21 cellular contexts compared by ENCODE assay signal in genomic region chr15:96052154-96052553, GRCh38.
A peak's percentile ranks its signal among the peaks of the same experiment; 100 is the strongest.
DNase-seq lines count a peak whose midpoint lies in the region; ATAC-seq, FAIRE-seq and TF ChIP-seq lines count a peak whose summit lies in the region.
"Had no signal": no experiment of that assay in that cellular context is flagged by ENCODE, and none has a peak within 500 bp of the region (broad histone marks: within the 10 kb centered on the region; RNA-seq: fewer than 3 reads in every experiment).

No MANE protein-coding gene starts in this region.

- intact Hi-C loops in lower lobe of right lung (cut with DNase I) (no loop called here), stomach (cut with DNase I; ENCODE audit: low total_unique reads) (no loop called here), upper lobe of right lung (cut with DNase I) (no loop called here)

- WGBS in ectodermal cell, 2 experiments: 50 to 52% methylated on average over 4 of the region's 4 CpGs
- 48 to 75% (median 55%) methylated on average over 4 of the region's 4 CpGs for WGBS in stomach, 5 donors

- H3K27ac ChIP-seq in ectodermal cell (ENCODE audit: insufficient read depth, low read depth, low read length, poor library complexity, severe bottlenecking) (peak overlapping the region; percentile 62), lower lobe of right lung (peak overlapping the region; percentile 20), stomach (peak overlapping the region; percentile 73 to 83 (median 81)), Peyer's patch (no peak overlapping the region), upper lobe of right lung (no peak overlapping the region)
- H3K27ac ChIP-seq: SJSA1 had no signal

- DNase-seq in HT-29 (ENCODE audit: low spot score) (peak; percentile 52), lower lobe of right lung (no peak), stomach (peak; percentile 38), Peyer's patch (no peak), upper lobe of right lung (no peak), GM12892 (ENCODE audit: insufficient read length) (no peak)
- DNase-seq: activated CD8-positive, alpha-beta memory T cell treated with anti-CD3 and anti-CD28 coated beads, Interleukin-2, amount 50 U/mL, for 4 hours; effector memory CD8-positive, alpha-beta T cell; foreskin fibroblast; naive thymus-derived CD4-positive, alpha-beta T cell; NCI-H1105 treated with DMSO at 0.1 percent for 48 hours; NCI-H2029 had no signal

- H3K27me3 ChIP-seq in ectodermal cell (ENCODE audit: control insufficient read depth, insufficient read depth, low read length, poor library complexity, severe bottlenecking): no peaks in the 10 kb centered on the region
- H3K27me3 ChIP-seq in lower lobe of right lung (ENCODE audit: low read depth): peaks cover 8% of the 10 kb centered on the region
- peaks cover 0 to 11% (median 0%) of the 10 kb centered on the region in 3 donors for H3K27me3 ChIP-seq in stomach
- no peaks in the 10 kb centered on the region for H3K27me3 ChIP-seq in Peyer's patch
- H3K27me3 ChIP-seq in upper lobe of right lung: peaks cover 10% of the 10 kb centered on the region
- H3K27me3 ChIP-seq: SJSA1 had no signal

- TF ChIP-seq POLR2A in stomach (IDR thresholded peaks at IDR 0.05) (no peak), Peyer's patch (IDR thresholded peaks at IDR 0.05) (no peak), GM12892 (IDR thresholded peaks at IDR 0.05; ENCODE audit: low read depth, low read length) (no peak)

- no peak for TF ChIP-seq CTCF in lower lobe of right lung (IDR thresholded peaks at IDR 0.05)
- no peak for TF ChIP-seq CTCF in stomach (IDR thresholded peaks at IDR 0.05)
- no peak for TF ChIP-seq CTCF in Peyer's patch (IDR thresholded peaks at IDR 0.05)
- TF ChIP-seq CTCF in upper lobe of right lung (IDR thresholded peaks at IDR 0.05): no peak

- no peak for TF ChIP-seq EP300 in stomach (IDR thresholded peaks at IDR 0.05)

- no peak for FAIRE-seq in GM12892 (lab: Jason Lieb, UNC)
- FAIRE-seq: colon, RCC 7860 had no signal

- H3K4me1 ChIP-seq in ectodermal cell (ENCODE audit: control insufficient read depth, insufficient read depth, low read length) (peaks cover 29% of the 10 kb centered on the region), lower lobe of right lung (peaks cover 27% of the 10 kb centered on the region), stomach (peaks cover 15 to 52% (median 40%) of the 10 kb centered on the region in 4 donors), Peyer's patch (peaks cover 0 to 14% (median 0%) of the 10 kb centered on the region in 4 donors), upper lobe of right lung (peaks cover 16% of the 10 kb centered on the region)

- H3K9me3 ChIP-seq in ectodermal cell (ENCODE audit: control insufficient read depth, low read length): no peaks in the 10 kb centered on the region
- no peaks in the 10 kb centered on the region for H3K9me3 ChIP-seq in lower lobe of right lung
- no peaks in the 10 kb centered on the region for H3K9me3 ChIP-seq in stomach
- H3K9me3 ChIP-seq in Peyer's patch: no peaks in the 10 kb centered on the region
- H3K9me3 ChIP-seq in upper lobe of right lung: no peaks in the 10 kb centered on the region
- H3K9me3 ChIP-seq: Caco-2, left ventricle myocardium inferior, SJSA1, upper lobe of left lung had no signal

- H3K36me3 ChIP-seq in ectodermal cell (ENCODE audit: control insufficient read depth, insufficient read depth, low read length) (no peaks in the 10 kb centered on the region), lower lobe of right lung (no peaks in the 10 kb centered on the region), stomach (no peaks in the 10 kb centered on the region), Peyer's patch (no peaks in the 10 kb centered on the region), upper lobe of right lung (no peaks in the 10 kb centered on the region)
- H3K36me3 ChIP-seq: left ventricle myocardium inferior, SJSA1, spleen, upper lobe of left lung had no signal

- H3K4me3 ChIP-seq in ectodermal cell (ENCODE audit: insufficient read depth, low read depth, low read length) (no peak overlapping the region), lower lobe of right lung (no peak overlapping the region), stomach (no peak overlapping the region), Peyer's patch (no peak overlapping the region), upper lobe of right lung (no peak overlapping the region)
- H3K4me3 ChIP-seq: SJSA1 had no signal

- ATAC-seq in lower lobe of right lung (no peak), upper lobe of right lung (no peak)
- ATAC-seq: activated T-helper 17 cell treated with anti-CD3 and anti-CD28 coated beads, Interleukin-2, amount 50 U/mL, for 72 hours; effector memory CD8-positive, alpha-beta T cell; naive thymus-derived CD4-positive, alpha-beta T cell had no signal

Comparison
In these comparisons a context has a peak if more than half of its experiments do, and no peak if none do; other contexts are left out.
1. DNase-seq: peak in HT-29 (single experiment) and stomach (single experiment); none in lower lobe of right lung (single experiment), Peyer's patch (0 of 3), upper lobe of right lung (single experiment) and GM12892 (single experiment).
2. H3K27ac ChIP-seq: peak in ectodermal cell (single experiment), lower lobe of right lung (single experiment) and stomach (5 of 5); none in Peyer's patch (0 of 4) and upper lobe of right lung (single experiment).